1 cellular context compared by ENCODE assay signal in genomic region chr22:44743247-44743646, GRCh38.
TF ChIP-seq lines count a peak whose summit lies in the region.

No MANE protein-coding gene starts in this region.

TF ChIP-seq in IMR-90, 13 proteins besides CTCF, POLR2A, EP300 and RAD21:
- TF ChIP-seq BHLHE40 (IDR thresholded peaks at IDR 0.05; ENCODE audit: low read depth, low read length) (no peak), MAFK (IDR thresholded peaks at IDR 0.05; ENCODE audit: low read depth, low read length) (no peak), RFX5 (IDR thresholded peaks at IDR 0.05; ENCODE audit: low read depth, low read length) (no peak), CHD1 (IDR thresholded peaks at IDR 0.05; ENCODE audit: low read depth, low read length) (no peak), ELK1 (IDR thresholded peaks at IDR 0.05; ENCODE audit: borderline replicate concordance, low read depth, low read length) (no peak), MXI1 (IDR thresholded peaks at IDR 0.05; ENCODE audit: borderline replicate concordance, low read depth, low read length) (no peak), MAZ (IDR thresholded peaks at IDR 0.05; ENCODE audit: borderline replicate concordance, low read depth, low read length) (no peak), FOS (IDR thresholded peaks at IDR 0.05; ENCODE audit: low read depth, low read length) (no peak), RCOR1 (IDR thresholded peaks at IDR 0.05; ENCODE audit: insufficient replicate concordance, low read length) (no peak), SMC3 (IDR thresholded peaks at IDR 0.05; ENCODE audit: low read depth, low read length) (no peak)
